In the genomic region with DNA sequence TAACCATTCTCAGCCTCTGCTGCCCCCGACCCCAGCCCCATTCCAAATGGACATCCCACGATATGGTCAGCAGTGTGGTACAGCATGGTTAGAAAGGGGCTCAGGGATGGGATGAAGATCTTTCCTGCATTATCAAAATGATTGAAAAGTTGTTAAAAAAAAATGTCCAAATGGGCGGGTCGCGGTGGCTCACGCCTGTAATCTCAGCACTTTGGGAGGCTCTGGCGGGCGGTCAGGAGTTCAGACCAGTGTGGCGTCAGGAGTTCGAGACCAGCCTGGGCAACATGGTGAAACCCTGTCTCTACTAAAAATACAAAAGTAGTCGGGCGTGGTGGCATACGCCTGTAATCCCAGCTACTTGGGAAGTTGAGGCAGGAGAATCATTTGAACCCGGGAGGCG, we compare ENCODE assay signal across 9 cellular contexts. TPM values are rescaled to one million over a fixed set of nuclear protein-coding genes. Genes with fewer than 3 reads are reported as not detected.
DNase-seq lines count a peak whose midpoint lies in the region; ATAC-seq and TF ChIP-seq lines count a peak whose summit lies in the region.
"Had no signal": no experiment of that assay in that cellular context is flagged by ENCODE, and none has a peak within 500 bp of the region (broad histone marks: within the 10 kb centered on the region; RNA-seq: fewer than 3 reads in every experiment).

No MANE protein-coding gene starts in this region.

- no peak overlapping the region for H3K27ac ChIP-seq in ACC112 (ENCODE audit: low read depth, low read length)
- peak overlapping the region; percentile 94 to 96 for H3K27ac ChIP-seq in breast epithelium

- peaks cover 14 to 23% (median 17%) of the 10 kb centered on the region in 3 donors for H3K36me3 Mint-ChIP-seq in naive thymus-derived CD8-positive, alpha-beta T cell

- H3K27ac Mint-ChIP-seq in naive thymus-derived CD8-positive, alpha-beta T cell = peak overlapping the region in 9 of 10 donors; percentile 86 to 100 (median 99)

- intact Hi-C loops in breast epithelium (cut with DNase I; ENCODE audit: low total_unique reads) = no loop called here

- no peak for ATAC-seq in naive thymus-derived CD8-positive, alpha-beta T cell
- ATAC-seq in GM21390 (IDR thresholded peaks at IDR 0.05; ENCODE audit: unreplicated experiment) (no peak), HG03045 (IDR thresholded peaks at IDR 0.05; ENCODE audit: unreplicated experiment) (no peak), HG03521 (IDR thresholded peaks at IDR 0.05; ENCODE audit: unreplicated experiment) (no peak)

- H3K9me3 Mint-ChIP-seq in naive thymus-derived CD8-positive, alpha-beta T cell = no peaks in the 10 kb centered on the region

- H3K36me3 ChIP-seq in ACC112 (ENCODE audit: insufficient read depth, low read length) (no peaks in the 10 kb centered on the region), breast epithelium (no peaks in the 10 kb centered on the region)

- H3K4me3 ChIP-seq in ACC112 (ENCODE audit: low read depth, low read length) = peak overlapping the region; percentile 87; the same call in 1 of the 2 replicates
- H3K4me3 ChIP-seq in Jurkat, Clone E6-1 (ENCODE audit: low read length) = peak overlapping the region; percentile 89
- peak overlapping the region; percentile 81 to 86 (median 81) for H3K4me3 ChIP-seq in breast epithelium

- H3K4me1 ChIP-seq in ACC112 (ENCODE audit: control insufficient read depth, insufficient read depth, low read length, unreplicated experiment) (no peaks in the 10 kb centered on the region), breast epithelium (peaks cover 0 to 7% of the 10 kb centered on the region in 2 donors)

- no peak for TF ChIP-seq POLR2A in breast epithelium (IDR thresholded peaks at IDR 0.05)

- no peak for DNase-seq in Jurkat, Clone E6-1 (ENCODE audit: low read depth, low spot score)
- no peak for DNase-seq in breast epithelium (ENCODE audit: low spot score in 2 of 2)
- no peak for DNase-seq in naive thymus-derived CD8-positive, alpha-beta T cell
- DNase-seq in NCI-H748 (lab: John Stamatoyannopoulos, UW; ENCODE audit: unreplicated experiment) = no peak

- H3K4me3 Mint-ChIP-seq in naive thymus-derived CD8-positive, alpha-beta T cell = peak overlapping the region; percentile 97 to 100 (median 99)

- no peaks in the 10 kb centered on the region for H3K27me3 ChIP-seq in ACC112 (ENCODE audit: insufficient read depth, low read length)
- no peaks in the 10 kb centered on the region for H3K27me3 ChIP-seq in breast epithelium
- H3K27me3 ChIP-seq: neutrophil had no signal

- H3K9me3 ChIP-seq in breast epithelium = no peaks in the 10 kb centered on the region
- H3K9me3 ChIP-seq: neutrophil had no signal

- H3K79me2 ChIP-seq in ACC112 (ENCODE audit: control insufficient read depth, insufficient read depth, low read length, unreplicated experiment) = peaks cover 29% of the 10 kb centered on the region

- H3K27me3 Mint-ChIP-seq in naive thymus-derived CD8-positive, alpha-beta T cell = no peaks in the 10 kb centered on the region

- peaks cover 14 to 54% (median 46%) of the 10 kb centered on the region in 4 donors for H3K4me1 Mint-ChIP-seq in naive thymus-derived CD8-positive, alpha-beta T cell

- POLR2A ChIA-PET in naive thymus-derived CD8-positive, alpha-beta T cell (lab: Charles Lee) = interaction anchor here (0.7 to 2.4 kb wide), 8 partner anchors 12 to 782 kb away, joined by 3 to 17 read pairs (median 11); partner anchors contain the start of genes ZNF254, ZNF681, ZNF724 and ZNF726

- peak overlapping the region; percentile 50 for H2AFZ ChIP-seq in ACC112 (ENCODE audit: low read length, unreplicated experiment)

- TF ChIP-seq CTCF in breast epithelium (IDR thresholded peaks at IDR 0.05) = no peak

RNA-seq across cellular contexts. Expression of gene ZNF254, which starts 54.3 kb away (rescaled TPM):
- 4.8 TPM for polyA plus RNA-seq in Jurkat, Clone E6-1 (2012; ENCODE audit: insufficient read depth, insufficient read length)
- 10 to 100 TPM; 19.4 to 48.9 (median 33.4) TPM for total RNA-seq in breast epithelium
- total RNA-seq in naive thymus-derived CD8-positive, alpha-beta T cell = 10 to 100 TPM; 20.1 to 21.3 TPM
- polyA plus RNA-seq in naive thymus-derived CD8-positive, alpha-beta T cell = 1 to 10 TPM; 5.0 to 8.0 (median 5.4) TPM
